In genomic region chr21:38325216-38325615, GRCh38 we compare ENCODE assay signal across 1 cellular context.
TF ChIP-seq lines count a peak whose summit lies in the region.

No MANE protein-coding gene starts in this region.

TF ChIP-seq in WTC11, 78 proteins besides CTCF, POLR2A, EP300 and RAD21 (continued from another document):
- TF ChIP-seq ATF6 (CRISPR knock-in tag; IDR thresholded peaks at IDR 0.05): no peak
- no peak for TF ChIP-seq FOXP1 (CRISPR knock-in tag; IDR thresholded peaks at IDR 0.05; ENCODE audit: borderline replicate concordance)
